Comparison of ENCODE assay signal across 8 cellular contexts in the genomic region with DNA sequence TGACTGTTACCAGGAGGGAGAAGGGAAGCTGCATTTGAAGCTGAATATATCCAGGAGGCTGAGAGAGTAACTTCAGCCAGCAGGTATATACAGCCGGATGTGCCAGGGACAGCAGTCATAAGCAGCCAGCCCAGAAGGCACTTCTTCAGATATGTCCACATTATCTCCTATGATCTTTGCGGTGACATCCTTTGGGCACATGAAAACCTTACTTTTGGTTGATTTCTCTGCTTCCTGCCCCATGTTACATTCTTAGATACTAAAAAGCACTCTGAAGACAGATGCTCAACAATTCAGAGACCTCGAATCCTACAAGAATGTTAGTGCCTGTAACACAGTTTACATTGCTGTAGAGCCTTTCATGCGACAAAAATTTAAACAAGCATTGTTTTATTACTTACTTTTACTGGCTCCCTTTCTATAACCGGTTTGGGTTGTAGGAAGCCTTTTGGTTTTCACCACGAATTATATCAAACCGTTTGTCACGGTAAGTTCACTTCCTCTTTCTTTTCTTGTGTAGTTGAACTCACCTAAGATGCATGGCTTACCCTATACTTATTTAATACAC. TPM values are rescaled to one million over a fixed set of nuclear protein-coding genes. Genes with fewer than 3 reads are reported as not detected.
A peak's percentile ranks its signal among the peaks of the same experiment; 100 is the strongest.
DNase-seq lines count a peak whose midpoint lies in the region; ATAC-seq and TF ChIP-seq lines count a peak whose summit lies in the region.

No MANE protein-coding gene starts in this region.

- CTCF ChIA-PET in activated CD4-positive, alpha-beta T cell treated with anti-CD3 and anti-CD28 coated beads, Interleukin-2, amount 10 ng/mL, durations not matched to agents 7 days and 5 days (lab: Charles Lee): no interaction called here

- no peak for DNase-seq in activated CD4-positive, CD25-positive, alpha-beta regulatory T cell treated with anti-CD3 and anti-CD28 coated beads, Interleukin-2, amount 50 U/mL, for 72 hours
- DNase-seq in activated CD4-positive, alpha-beta T cell treated with anti-CD3 and anti-CD28 coated beads, Interleukin-2, amount 10 ng/mL, durations not matched to agents 7 days and 5 days: peak; percentile 69
- peak; percentile 3 to 16 (median 7) for DNase-seq in stimulated activated CD4-positive, alpha-beta T cell treated with anti-CD3 and anti-CD28 coated beads, Interleukin-12 subunit alpha, Interleukin-12 subunit beta, amount 100 ng/mL, for 48 hours (ENCODE audit: low read depth in 2 of 3, low spot score in 1 of 3)
- DNase-seq in left ventricle myocardium inferior (no peak), NCI-H1105 treated with DMSO at 0.1 percent for 48 hours (lab: John Stamatoyannopoulos, UW) (no peak), SW480 (ENCODE audit: low spot score) (no peak)

- peaks cover 4% of the 10 kb centered on the region for H3K36me3 Mint-ChIP-seq in activated CD4-positive, alpha-beta T cell treated with anti-CD3 and anti-CD28 coated beads, Interleukin-2, amount 10 ng/mL, durations not matched to agents 7 days and 5 days (ENCODE audit: low read depth)

- ATAC-seq in activated CD4-positive, CD25-positive, alpha-beta regulatory T cell treated with anti-CD3 and anti-CD28 coated beads, Interleukin-2, amount 50 U/mL, for 24 hours: peak; percentile 85
- ATAC-seq in HG03457 (IDR thresholded peaks at IDR 0.05; ENCODE audit: unreplicated experiment): peak; percentile 73

- POLR2A ChIA-PET in activated CD4-positive, alpha-beta T cell treated with anti-CD3 and anti-CD28 coated beads, Interleukin-2, amount 10 ng/mL, durations not matched to agents 7 days and 5 days (lab: Charles Lee): no interaction called here

- intact Hi-C loops in left ventricle myocardium inferior (cut with micrococcal nuclease): no loop called here

- no peak overlapping the region for H3K4me3 ChIP-seq in left ventricle myocardium inferior

- H3K9me3 ChIP-seq in left ventricle myocardium inferior (replicated peaks): peaks cover 7% of the 10 kb centered on the region

- peaks cover 6% of the 10 kb centered on the region for H3K9me3 Mint-ChIP-seq in activated CD4-positive, alpha-beta T cell treated with anti-CD3 and anti-CD28 coated beads, Interleukin-2, amount 10 ng/mL, durations not matched to agents 7 days and 5 days

- peaks cover 38% of the 10 kb centered on the region for H3K27me3 ChIP-seq in left ventricle myocardium inferior (ENCODE audit: low read depth)

- H3K4me1 ChIP-seq in left ventricle myocardium inferior: no peaks in the 10 kb centered on the region

- H3K27ac Mint-ChIP-seq in activated CD4-positive, alpha-beta T cell treated with anti-CD3 and anti-CD28 coated beads, Interleukin-2, amount 10 ng/mL, durations not matched to agents 7 days and 5 days: peak overlapping the region; percentile 97

- no peak overlapping the region for H3K27ac ChIP-seq in left ventricle myocardium inferior (replicated peaks)

- no peak for TF ChIP-seq CTCF in left ventricle myocardium inferior (IDR thresholded peaks at IDR 0.05; ENCODE audit: borderline replicate concordance)

- H3K4me3 Mint-ChIP-seq in activated CD4-positive, alpha-beta T cell treated with anti-CD3 and anti-CD28 coated beads, Interleukin-2, amount 10 ng/mL, durations not matched to agents 7 days and 5 days: peak overlapping the region; percentile 69

- H3K36me3 ChIP-seq in left ventricle myocardium inferior: no peaks in the 10 kb centered on the region

- H3K4me1 Mint-ChIP-seq in activated CD4-positive, alpha-beta T cell treated with anti-CD3 and anti-CD28 coated beads, Interleukin-2, amount 10 ng/mL, durations not matched to agents 7 days and 5 days: peaks cover 33% of the 10 kb centered on the region

- peaks cover 3% of the 10 kb centered on the region for H3K27me3 Mint-ChIP-seq in activated CD4-positive, alpha-beta T cell treated with anti-CD3 and anti-CD28 coated beads, Interleukin-2, amount 10 ng/mL, durations not matched to agents 7 days and 5 days

RNA-seq across cellular contexts. Expression of a gene that starts 50.3 kb away (rescaled TPM):
- 10 to 100 TPM; 87.1 to 92.5 TPM for total RNA-seq in activated CD4-positive, alpha-beta T cell treated with anti-CD3 and anti-CD28 coated beads, Interleukin-2, amount 10 ng/mL, durations not matched to agents 7 days and 5 days
- 26.3 TPM for total RNA-seq in left ventricle myocardium inferior

Comparison
In these comparisons a context has a peak if more than half of its experiments do, and no peak if none do; other contexts are left out.
1. DNase-seq: peak in activated CD4-positive, alpha-beta T cell treated with anti-CD3 and anti-CD28 coated beads, Interleukin-2, amount 10 ng/mL, durations not matched to agents 7 days and 5 days (single experiment) and stimulated activated CD4-positive, alpha-beta T cell treated with anti-CD3 and anti-CD28 coated beads, Interleukin-12 subunit alpha, Interleukin-12 subunit beta, amount 100 ng/mL, for 48 hours (3 of 3); none in activated CD4-positive, CD25-positive, alpha-beta regulatory T cell treated with anti-CD3 and anti-CD28 coated beads, Interleukin-2, amount 50 U/mL, for 72 hours (single experiment), left ventricle myocardium inferior (single experiment), NCI-H1105 treated with DMSO at 0.1 percent for 48 hours (single experiment) and SW480 (single experiment).